10 cellular contexts compared by ENCODE assay signal in the genomic region with DNA sequence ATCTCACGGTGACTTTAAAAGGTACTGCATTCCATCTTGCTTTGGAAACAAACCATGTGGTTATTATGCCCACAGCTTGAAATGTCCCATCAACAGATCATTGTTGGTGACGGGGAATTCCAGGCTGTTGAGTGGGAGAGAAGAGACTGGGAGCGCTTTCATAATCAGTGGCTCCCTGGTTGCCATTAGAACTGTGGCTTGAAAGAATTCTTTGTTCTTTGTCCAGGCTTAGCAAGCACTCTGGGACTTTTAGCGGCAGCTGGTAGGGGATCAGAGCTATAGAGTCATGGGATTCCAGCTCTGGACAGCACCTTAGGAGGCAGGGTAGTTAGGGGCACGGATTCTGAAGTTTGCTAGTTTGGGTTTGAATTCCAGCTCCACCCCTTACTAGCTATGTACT. TPM values are rescaled to one million over a fixed set of nuclear protein-coding genes. Genes with fewer than 3 reads are reported as not detected.
A peak's percentile ranks its signal among the peaks of the same experiment; 100 is the strongest.
DNase-seq lines count a peak whose midpoint lies in the region; ATAC-seq and TF ChIP-seq lines count a peak whose summit lies in the region.
"Had no signal": no experiment of that assay in that cellular context is flagged by ENCODE, and none has a peak within 500 bp of the region (broad histone marks: within the 10 kb centered on the region; RNA-seq: fewer than 3 reads in every experiment).

No MANE protein-coding gene starts in this region.

- TF ChIP-seq POLR2A in Peyer's patch (IDR thresholded peaks at IDR 0.05), result no peak

- peak overlapping the region; percentile 57 for H3K27ac Mint-ChIP-seq in progenitor cell of endocrine pancreas
- H3K27ac Mint-ChIP-seq: activated naive CD4-positive, alpha-beta T cell treated with anti-CD3 and anti-CD28 coated beads, Interleukin-2, amount 50 U/mL, for 72 hours had no signal

- peaks cover 0 to 10% (median 0%) of the 10 kb centered on the region in 4 donors for H3K4me1 ChIP-seq in Peyer's patch

- peaks cover 9% of the 10 kb centered on the region for H3K9me3 Mint-ChIP-seq in progenitor cell of endocrine pancreas (ENCODE audit: low read depth)
- H3K9me3 Mint-ChIP-seq: activated naive CD4-positive, alpha-beta T cell treated with anti-CD3 and anti-CD28 coated beads, Interleukin-2, amount 50 U/mL, for 72 hours had no signal

- H3K27me3 Mint-ChIP-seq in progenitor cell of endocrine pancreas, result peaks cover 3% of the 10 kb centered on the region

- no peak overlapping the region for H3K27ac ChIP-seq in Peyer's patch

- no peaks in the 10 kb centered on the region for H3K36me3 ChIP-seq in Peyer's patch

- peaks cover 1% of the 10 kb centered on the region for H3K36me3 Mint-ChIP-seq in progenitor cell of endocrine pancreas (ENCODE audit: insufficient read depth)
- H3K36me3 Mint-ChIP-seq: activated naive CD4-positive, alpha-beta T cell treated with anti-CD3 and anti-CD28 coated beads, Interleukin-2, amount 50 U/mL, for 72 hours had no signal

- no peaks in the 10 kb centered on the region for H3K9me3 ChIP-seq in Peyer's patch

- peak; percentile 68 for DNase-seq in EL
- peak in 48 of 58 donors; percentile 8 to 93 (median 57) for DNase-seq in anterior cingulate cortex (lab: John Stamatoyannopoulos, UW)
- no peak for DNase-seq in left cardiac atrium
- DNase-seq in progenitor cell of endocrine pancreas (ENCODE audit: low spot score, unreplicated experiment), result no peak
- DNase-seq in stimulated activated CD4-positive, alpha-beta T cell treated with anti-CD3 and anti-CD28 coated beads, Interleukin-2, amount 100 ng/mL, for 24 hours, result no peak
- no peak for DNase-seq in NCI-H510A (lab: John Stamatoyannopoulos, UW)
- DNase-seq in Peyer's patch, result no peak
- no peak for DNase-seq in activated CD4-positive, CD25-positive, alpha-beta regulatory T cell treated with anti-CD3 and anti-CD28 coated beads, Interleukin-2, amount 50 U/mL, for 72 hours
- DNase-seq: NCI-H82 had no signal

- ATAC-seq in left cardiac atrium, result peak; percentile 66 to 81
- ATAC-seq: activated naive CD4-positive, alpha-beta T cell treated with anti-CD3 and anti-CD28 coated beads, Interleukin-2, amount 50 U/mL, for 72 hours had no signal

- no peak overlapping the region for H3K4me3 Mint-ChIP-seq in progenitor cell of endocrine pancreas (ENCODE audit: low read depth)

- no peak for TF ChIP-seq CTCF in progenitor cell of endocrine pancreas (IDR thresholded peaks at IDR 0.05; ENCODE audit: unreplicated experiment)
- no peak for TF ChIP-seq CTCF in Peyer's patch (IDR thresholded peaks at IDR 0.05)

- peaks cover 18% of the 10 kb centered on the region for H3K4me1 Mint-ChIP-seq in progenitor cell of endocrine pancreas (ENCODE audit: low read depth)

- no peak overlapping the region for H3K4me3 ChIP-seq in Peyer's patch

- intact Hi-C loops in left cardiac atrium (cut with DNase I), result no loop called here

- H3K27me3 ChIP-seq in Peyer's patch, result no peaks in the 10 kb centered on the region

RNA-seq across cellular contexts. Expression of gene MMP20, which starts 22.0 kb away (rescaled TPM):
- total RNA-seq in left cardiac atrium (not detected), progenitor cell of endocrine pancreas (not detected in 2 replicates), Peyer's patch (not detected)
- total RNA-seq: activated naive CD4-positive, alpha-beta T cell treated with anti-CD3 and anti-CD28 coated beads, Interleukin-2, amount 50 U/mL, for 72 hours had no signal

Comparison
In these comparisons a context has a peak if more than half of its experiments do, and no peak if none do; other contexts are left out.
1. DNase-seq: peak in EL (single experiment) and anterior cingulate cortex (48 of 58); none in left cardiac atrium (single experiment), progenitor cell of endocrine pancreas (single experiment), stimulated activated CD4-positive, alpha-beta T cell treated with anti-CD3 and anti-CD28 coated beads, Interleukin-2, amount 100 ng/mL, for 24 hours (0 of 2), NCI-H510A (single experiment), Peyer's patch (0 of 3) and activated CD4-positive, CD25-positive, alpha-beta regulatory T cell treated with anti-CD3 and anti-CD28 coated beads, Interleukin-2, amount 50 U/mL, for 72 hours (single experiment).